15 cellular contexts compared by ENCODE assay signal in genomic region chr5:144377207-144377606, GRCh38.
DNase-seq lines count a peak whose midpoint lies in the region; ATAC-seq and TF ChIP-seq lines count a peak whose summit lies in the region.
"Had no signal": no experiment of that assay in that cellular context is flagged by ENCODE, and none has a peak within 500 bp of the region (broad histone marks: within the 10 kb centered on the region; RNA-seq: fewer than 3 reads in every experiment).

No MANE protein-coding gene starts in this region.

- H3K14ac ChIP-seq in neuronal stem cell (ENCODE audit: low read length), result no peak overlapping the region

- peak; percentile 7 for DNase-seq in COR-L47 (lab: John Stamatoyannopoulos, UW)
- peak; percentile 57 for DNase-seq in NCI-H446 treated with DMSO at 0.1 percent for 48 hours (lab: John Stamatoyannopoulos, UW)
- DNase-seq in germinal center (ENCODE audit: low spot score), result no peak
- no peak for DNase-seq in neuronal stem cell (ENCODE audit: low spot score)
- DNase-seq: C1 segment of cervical spinal cord; Caco-2; CD4-positive, CD25-positive, alpha-beta regulatory T cell; CD8-positive, alpha-beta memory T cell; DMS153; DMS79; GDM1; GM23248 had no signal

- H2BK120ac ChIP-seq in neuronal stem cell (ENCODE audit: low read depth, low read length), result no peak overlapping the region

- H3K4me1 ChIP-seq in neuronal stem cell (ENCODE audit: control insufficient read depth in 2 of 2, insufficient read depth in 1 of 2, low read depth in 1 of 2, low read length in 2 of 2), result no peaks in the 10 kb centered on the region
- H3K4me1 ChIP-seq: Caco-2, HAP-1 had no signal

- H2AFZ ChIP-seq in neuronal stem cell (ENCODE audit: low read length), result no peak overlapping the region
- H2AFZ ChIP-seq: GM23248 had no signal

- no peak overlapping the region for H3K4me3 ChIP-seq in neuronal stem cell (ENCODE audit: low read length in 2 of 2)
- H3K4me3 ChIP-seq: GM23248, HAP-1 had no signal

- H2BK5ac ChIP-seq in neuronal stem cell (ENCODE audit: low read length), result no peak overlapping the region

- ATAC-seq in SK-N-SH treated with all-trans-retinoic acid at 6 μM for 48 hours (peak; percentile 58; the same call in 2 of the 3 replicates), GM19397 (IDR thresholded peaks at IDR 0.05; ENCODE audit: unreplicated experiment) (no peak)

- H3K9ac ChIP-seq in neuronal stem cell (ENCODE audit: low read depth, low read length, poor library complexity), result no peak overlapping the region
- H3K9ac ChIP-seq: GM23248 had no signal

- H3K18ac ChIP-seq in neuronal stem cell (ENCODE audit: low read length), result no peak overlapping the region

- H2AK5ac ChIP-seq in neuronal stem cell (ENCODE audit: low read depth, low read length), result no peak overlapping the region

- no peak overlapping the region for H2BK12ac ChIP-seq in neuronal stem cell (ENCODE audit: low read length)

- no peak overlapping the region for H3K27ac ChIP-seq in neuronal stem cell (replicated peaks; ENCODE audit: low read length)
- H3K27ac ChIP-seq: GM23248 had no signal

- no peak overlapping the region for H2BK15ac ChIP-seq in neuronal stem cell (ENCODE audit: low read length)

- H3K4ac ChIP-seq in neuronal stem cell (ENCODE audit: low read length), result no peak overlapping the region

- no peaks in the 10 kb centered on the region for H3K27me3 ChIP-seq in neuronal stem cell (ENCODE audit: control insufficient read depth in 3 of 3, insufficient read depth in 3 of 3, low read depth in 1 of 3, low read length in 3 of 3)

- no peaks in the 10 kb centered on the region for H3K79me1 ChIP-seq in neuronal stem cell (ENCODE audit: low read depth, low read length)

- H3K4me2 ChIP-seq in neuronal stem cell (ENCODE audit: insufficient read depth, low read length, poor library complexity, severe bottlenecking), result no peak overlapping the region

- H3K9me3 ChIP-seq in neuronal stem cell (replicated peaks in 1 of 2; ENCODE audit: control insufficient read depth in 2 of 2, insufficient read depth in 1 of 2, low read depth in 1 of 2, low read length in 2 of 2), result no peaks in the 10 kb centered on the region
- H3K9me3 ChIP-seq: Caco-2, HAP-1 had no signal

- H3K23ac ChIP-seq in neuronal stem cell (ENCODE audit: low read depth, low read length, poor library complexity), result no peak overlapping the region

- H4K8ac ChIP-seq in neuronal stem cell (ENCODE audit: low read depth, low read length), result no peak overlapping the region

- H4K91ac ChIP-seq in neuronal stem cell (ENCODE audit: low read depth, low read length, poor library complexity), result no peak overlapping the region

- no peaks in the 10 kb centered on the region for H3K36me3 ChIP-seq in neuronal stem cell (replicated peaks in 1 of 2; ENCODE audit: control insufficient read depth in 2 of 2, insufficient read depth in 2 of 2, low read length in 2 of 2)
- H3K36me3 ChIP-seq: HAP-1 had no signal

TF ChIP-seq in SK-N-SH treated with all-trans-retinoic acid at 6 μM for 48 hours, 23 proteins besides CTCF, POLR2A, EP300 and RAD21 (continues in another document):
- TF ChIP-seq POU6F1 (CRISPR knock-in tag; IDR thresholded peaks at IDR 0.05; ENCODE audit: borderline replicate concordance, low read depth) (no peak), ESRRG (CRISPR knock-in tag; IDR thresholded peaks at IDR 0.05) (no peak), PATZ1 (CRISPR knock-in tag; IDR thresholded peaks at IDR 0.05; ENCODE audit: borderline replicate concordance) (no peak), CSRNP3 (CRISPR knock-in tag; IDR thresholded peaks at IDR 0.05) (peak; percentile 75; the same call in 1 of the 2 replicates), ARNTL (CRISPR knock-in tag; IDR thresholded peaks at IDR 0.05; ENCODE audit: borderline replicate concordance, low read depth) (no peak), TOX (CRISPR knock-in tag; IDR thresholded peaks at IDR 0.05; ENCODE audit: borderline replicate concordance) (no peak), TSHZ2 (CRISPR knock-in tag; IDR thresholded peaks at IDR 0.05) (peak; percentile 89), TCF4 (CRISPR knock-in tag; IDR thresholded peaks at IDR 0.05; ENCODE audit: borderline replicate concordance) (peak; percentile 97), BACH2 (CRISPR knock-in tag; IDR thresholded peaks at IDR 0.05; ENCODE audit: borderline replicate concordance) (no peak), ZNF565 (CRISPR knock-in tag; conservative IDR thresholded peaks at IDR 0.05; ENCODE audit: low read depth) (no peak), PPARA (CRISPR knock-in tag; IDR thresholded peaks at IDR 0.05; ENCODE audit: borderline replicate concordance) (no peak), SNAI2 (CRISPR knock-in tag; IDR thresholded peaks at IDR 0.05) (peak; percentile 93), ZFP30 (CRISPR knock-in tag; IDR thresholded peaks at IDR 0.05) (no peak), ISL1 (CRISPR knock-in tag; IDR thresholded peaks at IDR 0.05) (peak; percentile 92), RARB (CRISPR knock-in tag; IDR thresholded peaks at IDR 0.05) (no peak)

Comparison
In these comparisons a context has a peak if more than half of its experiments do, and no peak if none do; other contexts are left out.
1. DNase-seq: peak in COR-L47 (single experiment) and NCI-H446 treated with DMSO at 0.1 percent for 48 hours (single experiment); none in germinal center (single experiment) and neuronal stem cell (single experiment).